In genomic region chr4:139922625-139923024, GRCh38 we compare ENCODE assay signal across 11 cellular contexts.
DNase-seq lines count a peak whose midpoint lies in the region; FAIRE-seq and TF ChIP-seq lines count a peak whose summit lies in the region.
"Had no signal": no experiment of that assay in that cellular context is flagged by ENCODE, and none has a peak within 500 bp of the region (broad histone marks: within the 10 kb centered on the region; RNA-seq: fewer than 3 reads in every experiment).

No MANE protein-coding gene starts in this region.

- TF ChIP-seq POLR2A in H54 (IDR thresholded peaks at IDR 0.05; ENCODE audit: low read depth, low read length): no peak

- FAIRE-seq in H54 (lab: Jason Lieb, UNC): no peak
- FAIRE-seq: keratinocyte had no signal

- DNase-seq in H54 (ENCODE audit: insufficient read length, low spot score) (peak; percentile 8), NCI-H69 (lab: John Stamatoyannopoulos, UW) (peak; percentile 71), fibroblast of peridontal ligament (ENCODE audit: extremely low read depth) (peak; percentile 75), renal cortical epithelial cell (ENCODE audit: low read depth) (peak; percentile 52), T-helper 1 cell (no peak), NCI-H1436 treated with DMSO at 0.1 percent for 48 hours (lab: John Stamatoyannopoulos, UW) (no peak), SW 1271 (lab: John Stamatoyannopoulos, UW) (no peak)
- DNase-seq: activated CD4-positive, alpha-beta T cell treated with anti-CD3 and anti-CD28 coated beads, Interleukin-2, amount 50 U/mL, for 48 hours; activated naive CD8-positive, alpha-beta T cell treated with anti-CD3 and anti-CD28 coated beads, Interleukin-2, amount 10 ng/mL, durations not matched to agents 7 days and 5 days; GF-D8 had no signal

Comparison
In these comparisons a context has a peak if more than half of its experiments do, and no peak if none do; other contexts are left out.
1. DNase-seq: peak in H54 (single experiment), NCI-H69 (single experiment), fibroblast of peridontal ligament (single experiment) and renal cortical epithelial cell (single experiment); none in T-helper 1 cell (0 of 5), NCI-H1436 treated with DMSO at 0.1 percent for 48 hours (single experiment) and SW 1271 (0 of 2).